ENCODE assay signal across 1 cellular context in genomic region chr20:5950271-5951031, GRCh38.
TF ChIP-seq lines count a peak whose summit lies in the region.

MCM8 (plus strand) TSS chr20:5950652; CDS start chr20:5952016, 1,364 bp downstream.
A gene with protein sequence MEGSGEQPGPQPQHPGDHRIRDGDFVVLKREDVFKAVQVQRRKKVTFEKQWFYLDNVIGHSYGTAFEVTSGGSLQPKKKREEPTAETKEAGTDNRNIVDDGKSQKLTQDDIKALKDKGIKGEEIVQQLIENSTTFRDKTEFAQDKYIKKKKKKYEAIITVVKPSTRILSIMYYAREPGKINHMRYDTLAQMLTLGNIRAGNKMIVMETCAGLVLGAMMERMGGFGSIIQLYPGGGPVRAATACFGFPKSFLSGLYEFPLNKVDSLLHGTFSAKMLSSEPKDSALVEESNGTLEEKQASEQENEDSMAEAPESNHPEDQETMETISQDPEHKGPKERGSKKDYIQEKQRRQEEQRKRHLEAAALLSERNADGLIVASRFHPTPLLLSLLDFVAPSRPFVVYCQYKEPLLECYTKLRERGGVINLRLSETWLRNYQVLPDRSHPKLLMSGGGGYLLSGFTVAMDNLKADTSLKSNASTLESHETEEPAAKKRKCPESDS (minus strand): TSS chr20:5950533. CDS start chr20:5950405, 128 bp downstream.

TF ChIP-seq in HepG2, 621 proteins besides CTCF, POLR2A, EP300 and RAD21 (continued from another document and continues in another):
- TF ChIP-seq, protein P1, sequence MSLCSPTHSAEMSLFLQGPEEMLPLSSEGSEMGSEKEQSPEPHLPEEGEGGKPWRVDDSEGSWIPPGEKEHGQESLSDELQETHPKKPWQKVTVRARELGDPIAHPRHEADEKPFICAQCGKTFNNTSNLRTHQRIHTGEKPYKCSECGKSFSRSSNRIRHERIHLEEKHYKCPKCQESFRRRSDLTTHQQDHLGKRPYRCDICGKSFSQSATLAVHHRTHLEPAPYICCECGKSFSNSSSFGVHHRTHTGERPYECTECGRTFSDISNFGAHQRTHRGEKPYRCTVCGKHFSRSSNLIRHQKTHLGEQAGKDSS (CRISPR knock-in tag; IDR thresholded peaks at IDR 0.05; ENCODE audit: borderline replicate concordance, low read depth), result peak; percentile 91
- peak; percentile 99 for TF ChIP-seq MXD3 (CRISPR knock-in tag; IDR thresholded peaks at IDR 0.05)
- TF ChIP-seq ZNF724P (CRISPR knock-in tag; IDR thresholded peaks at IDR 0.05; ENCODE audit: borderline replicate concordance), result peak; percentile 92; the same call in 1 of the 2 replicates
- peak; percentile 96; the same call in 1 of the 2 replicates for TF ChIP-seq CCDC6 (CRISPR knock-in tag; IDR thresholded peaks at IDR 0.05)
- TF ChIP-seq ZNF546 (CRISPR knock-in tag; conservative IDR thresholded peaks at IDR 0.05), result 0 out of 2 replicates have a peak, but pooled peaks have one; percentile 81
- peak; percentile 97 for TF ChIP-seq TARDBP (CRISPR knock-in tag; IDR thresholded peaks at IDR 0.05)
- TF ChIP-seq MTF2 (CRISPR knock-in tag; IDR thresholded peaks at IDR 0.05; ENCODE audit: borderline replicate concordance), result no peak
- TF ChIP-seq RORA (CRISPR knock-in tag; IDR thresholded peaks at IDR 0.05), result no peak
- TF ChIP-seq STAG1 (CRISPR knock-in tag; IDR thresholded peaks at IDR 0.05), result peak; percentile 0
- TF ChIP-seq CREM (IDR thresholded peaks at IDR 0.05), result peak; percentile 91
- peak; percentile 5; the same call in 1 of the 2 replicates for TF ChIP-seq CREM (CRISPR knock-in tag; IDR thresholded peaks at IDR 0.05)
- TF ChIP-seq HIVEP1 (CRISPR knock-in tag; IDR thresholded peaks at IDR 0.05), result peak; percentile 96
- TF ChIP-seq, protein P2, sequence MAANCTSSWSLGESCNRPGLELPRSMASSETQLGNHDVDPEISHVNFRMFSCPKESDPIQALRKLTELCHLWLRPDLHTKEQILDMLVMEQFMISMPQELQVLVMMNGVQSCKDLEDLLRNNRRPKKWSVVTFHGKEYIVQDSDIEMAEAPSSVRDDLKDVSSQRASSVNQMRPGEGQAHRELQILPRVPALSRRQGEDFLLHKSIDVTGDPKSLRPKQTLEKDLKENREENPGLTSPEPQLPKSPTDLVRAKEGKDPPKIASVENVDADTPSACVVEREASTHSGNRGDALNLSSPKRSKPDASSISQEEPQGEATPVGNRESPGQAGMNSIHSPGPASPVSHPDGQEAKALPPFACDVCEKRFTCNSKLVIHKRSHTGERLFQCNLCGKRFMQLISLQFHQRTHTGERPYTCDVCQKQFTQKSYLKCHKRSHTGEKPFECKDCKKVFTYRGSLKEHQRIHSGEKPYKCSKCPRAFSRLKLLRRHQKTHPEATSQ (CRISPR knock-in tag; IDR thresholded peaks at IDR 0.05; ENCODE audit: borderline replicate concordance), result peak; percentile 99
- TF ChIP-seq, protein P3, sequence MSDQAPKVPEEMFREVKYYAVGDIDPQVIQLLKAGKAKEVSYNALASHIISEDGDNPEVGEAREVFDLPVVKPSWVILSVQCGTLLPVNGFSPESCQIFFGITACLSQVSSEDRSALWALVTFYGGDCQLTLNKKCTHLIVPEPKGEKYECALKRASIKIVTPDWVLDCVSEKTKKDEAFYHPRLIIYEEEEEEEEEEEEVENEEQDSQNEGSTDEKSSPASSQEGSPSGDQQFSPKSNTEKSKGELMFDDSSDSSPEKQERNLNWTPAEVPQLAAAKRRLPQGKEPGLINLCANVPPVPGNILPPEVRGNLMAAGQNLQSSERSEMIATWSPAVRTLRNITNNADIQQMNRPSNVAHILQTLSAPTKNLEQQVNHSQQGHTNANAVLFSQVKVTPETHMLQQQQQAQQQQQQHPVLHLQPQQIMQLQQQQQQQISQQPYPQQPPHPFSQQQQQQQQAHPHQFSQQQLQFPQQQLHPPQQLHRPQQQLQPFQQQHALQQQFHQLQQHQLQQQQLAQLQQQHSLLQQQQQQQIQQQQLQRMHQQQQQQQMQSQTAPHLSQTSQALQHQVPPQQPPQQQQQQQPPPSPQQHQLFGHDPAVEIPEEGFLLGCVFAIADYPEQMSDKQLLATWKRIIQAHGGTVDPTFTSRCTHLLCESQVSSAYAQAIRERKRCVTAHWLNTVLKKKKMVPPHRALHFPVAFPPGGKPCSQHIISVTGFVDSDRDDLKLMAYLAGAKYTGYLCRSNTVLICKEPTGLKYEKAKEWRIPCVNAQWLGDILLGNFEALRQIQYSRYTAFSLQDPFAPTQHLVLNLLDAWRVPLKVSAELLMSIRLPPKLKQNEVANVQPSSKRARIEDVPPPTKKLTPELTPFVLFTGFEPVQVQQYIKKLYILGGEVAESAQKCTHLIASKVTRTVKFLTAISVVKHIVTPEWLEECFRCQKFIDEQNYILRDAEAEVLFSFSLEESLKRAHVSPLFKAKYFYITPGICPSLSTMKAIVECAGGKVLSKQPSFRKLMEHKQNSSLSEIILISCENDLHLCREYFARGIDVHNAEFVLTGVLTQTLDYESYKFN (CRISPR knock-in tag; conservative IDR thresholded peaks at IDR 0.05), result peak; percentile 69
- TF ChIP-seq, protein P4, sequence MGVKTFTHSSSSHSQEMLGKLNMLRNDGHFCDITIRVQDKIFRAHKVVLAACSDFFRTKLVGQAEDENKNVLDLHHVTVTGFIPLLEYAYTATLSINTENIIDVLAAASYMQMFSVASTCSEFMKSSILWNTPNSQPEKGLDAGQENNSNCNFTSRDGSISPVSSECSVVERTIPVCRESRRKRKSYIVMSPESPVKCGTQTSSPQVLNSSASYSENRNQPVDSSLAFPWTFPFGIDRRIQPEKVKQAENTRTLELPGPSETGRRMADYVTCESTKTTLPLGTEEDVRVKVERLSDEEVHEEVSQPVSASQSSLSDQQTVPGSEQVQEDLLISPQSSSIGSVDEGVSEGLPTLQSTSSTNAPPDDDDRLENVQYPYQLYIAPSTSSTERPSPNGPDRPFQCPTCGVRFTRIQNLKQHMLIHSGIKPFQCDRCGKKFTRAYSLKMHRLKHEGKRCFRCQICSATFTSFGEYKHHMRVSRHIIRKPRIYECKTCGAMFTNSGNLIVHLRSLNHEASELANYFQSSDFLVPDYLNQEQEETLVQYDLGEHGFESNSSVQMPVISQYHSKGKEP (CRISPR knock-in tag; IDR thresholded peaks at IDR 0.05), result peak; percentile 77
- TF ChIP-seq ESRRA (CRISPR knock-in tag; IDR thresholded peaks at IDR 0.05; ENCODE audit: low read depth), result peak; percentile 74; the same call in 1 of the 2 replicates
- peak; percentile 45; the same call in 1 of the 2 replicates for TF ChIP-seq ONECUT2 (CRISPR knock-in tag; IDR thresholded peaks at IDR 0.05)
- TF ChIP-seq KLF6 (CRISPR knock-in tag; IDR thresholded peaks at IDR 0.05), result peak; percentile 95
- TF ChIP-seq ZMAT3 (CRISPR knock-in tag; conservative IDR thresholded peaks at IDR 0.05), result peak; percentile 96
- peak; percentile 73; the same call in 1 of the 2 replicates for TF ChIP-seq ZBTB42 (CRISPR knock-in tag; IDR thresholded peaks at IDR 0.05)
- TF ChIP-seq MXD4 (CRISPR knock-in tag; IDR thresholded peaks at IDR 0.05), result peak; percentile 100
- TF ChIP-seq, protein P5, sequence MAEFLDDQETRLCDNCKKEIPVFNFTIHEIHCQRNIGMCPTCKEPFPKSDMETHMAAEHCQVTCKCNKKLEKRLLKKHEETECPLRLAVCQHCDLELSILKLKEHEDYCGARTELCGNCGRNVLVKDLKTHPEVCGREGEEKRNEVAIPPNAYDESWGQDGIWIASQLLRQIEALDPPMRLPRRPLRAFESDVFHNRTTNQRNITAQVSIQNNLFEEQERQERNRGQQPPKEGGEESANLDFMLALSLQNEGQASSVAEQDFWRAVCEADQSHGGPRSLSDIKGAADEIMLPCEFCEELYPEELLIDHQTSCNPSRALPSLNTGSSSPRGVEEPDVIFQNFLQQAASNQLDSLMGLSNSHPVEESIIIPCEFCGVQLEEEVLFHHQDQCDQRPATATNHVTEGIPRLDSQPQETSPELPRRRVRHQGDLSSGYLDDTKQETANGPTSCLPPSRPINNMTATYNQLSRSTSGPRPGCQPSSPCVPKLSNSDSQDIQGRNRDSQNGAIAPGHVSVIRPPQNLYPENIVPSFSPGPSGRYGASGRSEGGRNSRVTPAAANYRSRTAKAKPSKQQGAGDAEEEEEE (CRISPR knock-in tag; IDR thresholded peaks at IDR 0.05; ENCODE audit: borderline replicate concordance), result peak; percentile 90; the same call in 1 of the 2 replicates
- TF ChIP-seq, protein P6, sequence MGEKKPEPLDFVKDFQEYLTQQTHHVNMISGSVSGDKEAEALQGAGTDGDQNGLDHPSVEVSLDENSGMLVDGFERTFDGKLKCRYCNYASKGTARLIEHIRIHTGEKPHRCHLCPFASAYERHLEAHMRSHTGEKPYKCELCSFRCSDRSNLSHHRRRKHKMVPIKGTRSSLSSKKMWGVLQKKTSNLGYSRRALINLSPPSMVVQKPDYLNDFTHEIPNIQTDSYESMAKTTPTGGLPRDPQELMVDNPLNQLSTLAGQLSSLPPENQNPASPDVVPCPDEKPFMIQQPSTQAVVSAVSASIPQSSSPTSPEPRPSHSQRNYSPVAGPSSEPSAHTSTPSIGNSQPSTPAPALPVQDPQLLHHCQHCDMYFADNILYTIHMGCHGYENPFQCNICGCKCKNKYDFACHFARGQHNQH (CRISPR knock-in tag; IDR thresholded peaks at IDR 0.05), result peak; percentile 98
- TF ChIP-seq SUZ12 (IDR thresholded peaks at IDR 0.05; ENCODE audit: low read depth, low read length), result no peak
- TF ChIP-seq SALL1 (CRISPR knock-in tag; IDR thresholded peaks at IDR 0.05), result peak; percentile 95
- no peak for TF ChIP-seq PLRG1 (conservative IDR thresholded peaks at IDR 0.05)
- TF ChIP-seq, protein P7, sequence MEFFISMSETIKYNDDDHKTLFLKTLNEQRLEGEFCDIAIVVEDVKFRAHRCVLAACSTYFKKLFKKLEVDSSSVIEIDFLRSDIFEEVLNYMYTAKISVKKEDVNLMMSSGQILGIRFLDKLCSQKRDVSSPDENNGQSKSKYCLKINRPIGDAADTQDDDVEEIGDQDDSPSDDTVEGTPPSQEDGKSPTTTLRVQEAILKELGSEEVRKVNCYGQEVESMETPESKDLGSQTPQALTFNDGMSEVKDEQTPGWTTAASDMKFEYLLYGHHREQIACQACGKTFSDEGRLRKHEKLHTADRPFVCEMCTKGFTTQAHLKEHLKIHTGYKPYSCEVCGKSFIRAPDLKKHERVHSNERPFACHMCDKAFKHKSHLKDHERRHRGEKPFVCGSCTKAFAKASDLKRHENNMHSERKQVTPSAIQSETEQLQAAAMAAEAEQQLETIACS (CRISPR knock-in tag; IDR thresholded peaks at IDR 0.05), result no peak; the same call in 1 of the 2 replicates
- TF ChIP-seq ZSCAN25 (CRISPR knock-in tag; IDR thresholded peaks at IDR 0.05), result peak; percentile 79
- 0 out of 2 replicates have a peak, but pooled peaks have one; percentile 29 for TF ChIP-seq ZNF720 (CRISPR knock-in tag; IDR thresholded peaks at IDR 0.05)
- no peak for TF ChIP-seq PREB (CRISPR knock-in tag; IDR thresholded peaks at IDR 0.05)
- TF ChIP-seq, protein P8, sequence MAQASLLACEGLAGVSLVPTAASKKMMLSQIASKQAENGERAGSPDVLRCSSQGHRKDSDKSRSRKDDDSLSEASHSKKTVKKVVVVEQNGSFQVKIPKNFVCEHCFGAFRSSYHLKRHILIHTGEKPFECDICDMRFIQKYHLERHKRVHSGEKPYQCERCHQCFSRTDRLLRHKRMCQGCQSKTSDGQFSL (CRISPR knock-in tag; IDR thresholded peaks at IDR 0.05), result peak; percentile 49; the same call in 1 of the 2 replicates
- TF ChIP-seq POGZ (CRISPR knock-in tag; IDR thresholded peaks at IDR 0.05), result peak; percentile 99
- TF ChIP-seq JUN (CRISPR knock-in tag; IDR thresholded peaks at IDR 0.05), result peak; percentile 88; the same call in 1 of the 2 replicates
- TF ChIP-seq MLX (CRISPR knock-in tag; IDR thresholded peaks at IDR 0.05), result no peak
- no peak for TF ChIP-seq ZNF660 (CRISPR knock-in tag; IDR thresholded peaks at IDR 0.05; ENCODE audit: borderline replicate concordance, low read depth)
- peak; percentile 95; the same call in 1 of the 2 replicates for TF ChIP-seq ZNF44 (CRISPR knock-in tag; IDR thresholded peaks at IDR 0.05)
- TF ChIP-seq, protein P9, sequence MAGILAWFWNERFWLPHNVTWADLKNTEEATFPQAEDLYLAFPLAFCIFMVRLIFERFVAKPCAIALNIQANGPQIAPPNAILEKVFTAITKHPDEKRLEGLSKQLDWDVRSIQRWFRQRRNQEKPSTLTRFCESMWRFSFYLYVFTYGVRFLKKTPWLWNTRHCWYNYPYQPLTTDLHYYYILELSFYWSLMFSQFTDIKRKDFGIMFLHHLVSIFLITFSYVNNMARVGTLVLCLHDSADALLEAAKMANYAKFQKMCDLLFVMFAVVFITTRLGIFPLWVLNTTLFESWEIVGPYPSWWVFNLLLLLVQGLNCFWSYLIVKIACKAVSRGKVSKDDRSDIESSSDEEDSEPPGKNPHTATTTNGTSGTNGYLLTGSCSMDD (CRISPR knock-in tag; IDR thresholded peaks at IDR 0.05), result 0 out of 2 replicates have a peak, but pooled peaks have one; percentile 43
- TF ChIP-seq, protein P10, sequence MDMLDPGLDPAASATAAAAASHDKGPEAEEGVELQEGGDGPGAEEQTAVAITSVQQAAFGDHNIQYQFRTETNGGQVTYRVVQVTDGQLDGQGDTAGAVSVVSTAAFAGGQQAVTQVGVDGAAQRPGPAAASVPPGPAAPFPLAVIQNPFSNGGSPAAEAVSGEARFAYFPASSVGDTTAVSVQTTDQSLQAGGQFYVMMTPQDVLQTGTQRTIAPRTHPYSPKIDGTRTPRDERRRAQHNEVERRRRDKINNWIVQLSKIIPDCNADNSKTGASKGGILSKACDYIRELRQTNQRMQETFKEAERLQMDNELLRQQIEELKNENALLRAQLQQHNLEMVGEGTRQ (IDR thresholded peaks at IDR 0.05; ENCODE audit: low read depth, low read length), result peak; percentile 91
- TF ChIP-seq, protein P10 (CRISPR knock-in tag; IDR thresholded peaks at IDR 0.05; ENCODE audit: borderline replicate concordance), result peak; percentile 93; the same call in 1 of the 2 replicates
- TF ChIP-seq SETDB1 (CRISPR knock-in tag; IDR thresholded peaks at IDR 0.05; ENCODE audit: borderline replicate concordance), result no peak
- peak; percentile 98 for TF ChIP-seq ZNF614 (CRISPR knock-in tag; IDR thresholded peaks at IDR 0.05; ENCODE audit: borderline replicate concordance)
